In the genomic region with DNA sequence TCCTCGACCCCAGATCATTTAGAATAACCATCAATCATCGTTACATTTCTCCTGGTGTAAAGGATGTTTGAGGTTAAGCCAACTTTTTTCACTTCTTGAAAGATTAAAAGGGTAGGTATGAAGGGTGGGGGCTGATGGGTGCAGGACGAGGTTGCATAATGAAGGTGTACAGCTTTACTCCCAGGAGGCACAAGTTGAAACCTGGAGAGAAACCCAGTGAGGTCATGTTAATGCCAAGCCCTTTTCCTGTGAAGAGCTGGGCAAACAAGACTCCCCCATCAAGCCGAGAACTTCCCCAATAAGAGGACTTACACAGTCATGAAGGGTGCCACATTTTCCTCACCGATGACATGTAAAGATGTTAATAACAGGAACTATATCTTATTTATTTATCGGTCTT, we compare ENCODE assay signal across 38 cellular contexts.
"Had no signal": no experiment of that assay in that cellular context is flagged by ENCODE, and none has a peak within 500 bp of the region (broad histone marks: within the 10 kb centered on the region; RNA-seq: fewer than 3 reads in every experiment).

No MANE protein-coding gene starts in this region.

- H3K27ac Mint-ChIP-seq: activated B cell treated with CpG ODN at 0.5 μM for 24 hours; activated CD4-positive, alpha-beta memory T cell treated with anti-CD3 and anti-CD28 coated beads for 36 hours; activated CD4-positive, alpha-beta T cell treated with anti-CD3 and anti-CD28 coated beads, Interleukin-2, amount 10 ng/mL, durations not matched to agents 24 days and 14 days; activated CD8-positive, alpha-beta T cell treated with anti-CD3 and anti-CD28 coated beads for 36 hours; activated naive CD4-positive, alpha-beta T cell treated with anti-CD3 and anti-CD28 coated beads for 36 hours; activated naive CD4-positive, alpha-beta T cell treated with anti-CD3 and anti-CD28 coated beads, Interleukin-2, amount 50 U/mL, for 72 hours; activated naive CD8-positive, alpha-beta T cell treated with anti-CD3 and anti-CD28 coated beads for 36 hours; activated T-cell treated with anti-CD3 and anti-CD28 coated beads, Interleukin-2, amount 50 U/mL, for 72 hours; activated T-helper 1 cell treated with anti-CD3 and anti-CD28 coated beads, Interleukin-12 subunit alpha, Interleukin-12 subunit beta, Interleukin-2, Interleukin-4 antibody, amounts not matched to agents 30 ng/mL and 10 ng/mL and 1 ng/mL, durations not matched to agents 14 hours and 24 hours and 36 hours; activated T-helper 17 cell treated with anti-CD3 and anti-CD28 coated beads, Interleukin-2, amount 50 U/mL, for 72 hours; T-helper 1 cell treated with Interleukin-12 subunit alpha and Interleukin-12 subunit beta and Interleukin-4 antibody, amounts not matched to agents 30 μg/mL and 1 μg/mL, for 36 hours; T-helper 2 cell treated with Interferon-gamma antibody and Interleukin-4, amounts not matched to agents 5 μg/mL and 100 μg/mL, for 36 hours had no signal

- H3K4me1 Mint-ChIP-seq: activated B cell treated with CpG ODN at 0.5 μM for 24 hours; activated CD4-positive, alpha-beta T cell treated with anti-CD3 and anti-CD28 coated beads, Interleukin-2, amount 10 ng/mL, durations not matched to agents 24 days and 14 days; activated naive CD8-positive, alpha-beta T cell treated with anti-CD3 and anti-CD28 coated beads for 36 hours; activated T-helper 17 cell treated with anti-CD3 and anti-CD28 coated beads, Interleukin-2, amount 50 U/mL, for 72 hours; central memory CD8-positive, alpha-beta T cell had no signal

- H3K9me3 ChIP-seq: adrenal gland, body of pancreas, breast epithelium had no signal

- H3K27ac ChIP-seq: adrenal gland, body of pancreas, brain microvascular endothelial cell, breast epithelium, cardiac muscle cell, VCaP had no signal

- H3K27me3 ChIP-seq: adrenal gland, body of pancreas, brain microvascular endothelial cell, breast epithelium had no signal

- H3K4me1 ChIP-seq: adrenal gland, body of pancreas, breast epithelium had no signal

- DNase-seq: activated B cell treated with CpG ODN at 0.5 μM for 24 hours; activated CD4-positive, alpha-beta memory T cell treated with anti-CD3 and anti-CD28 coated beads for 36 hours; activated CD4-positive, alpha-beta T cell treated with anti-CD3 and anti-CD28 coated beads for 4 hours; activated CD4-positive, alpha-beta T cell treated with anti-CD3 and anti-CD28 coated beads, Interleukin-2, amount 10 ng/mL, durations not matched to agents 24 days and 14 days; activated CD4-positive, alpha-beta T cell treated with anti-CD3 and anti-CD28 coated beads, Interleukin-2, amount 50 U/mL, for 1 hour; activated CD4-positive, alpha-beta T cell treated with anti-CD3 and anti-CD28 coated beads, Interleukin-2, amount 50 U/mL, for 4 hours; activated CD4-positive, CD25-positive, alpha-beta regulatory T cell treated with anti-CD3 and anti-CD28 coated beads, Interleukin-2, amount 50 U/mL, for 72 hours; activated CD8-positive, alpha-beta memory T cell treated with anti-CD3 and anti-CD28 coated beads, Interleukin-2, amount 50 U/mL, for 4 hours; activated CD8-positive, alpha-beta T cell treated with anti-CD3 and anti-CD28 coated beads for 36 hours; activated effector memory CD4-positive, alpha-beta T cell treated with anti-CD3 and anti-CD28 coated beads, Interleukin-2, amount 50 U/mL, for 16 hours; activated gamma-delta T cell treated with Interleukin-2 at 50 U/mL for 16 hours; activated naive CD4-positive, alpha-beta T cell; activated naive CD4-positive, alpha-beta T cell treated with anti-CD3 and anti-CD28 coated beads for 36 hours; activated naive CD4-positive, alpha-beta T cell treated with anti-CD3 and anti-CD28 coated beads, Interleukin-2, amount 50 U/mL, for 16 hours; activated naive CD8-positive, alpha-beta T cell treated with anti-CD3 and anti-CD28 coated beads for 36 hours; activated T-cell treated with anti-CD3 and anti-CD28 coated beads for 4 hours; activated T-cell treated with anti-CD3 and anti-CD28 coated beads, Interleukin-2, amount 50 U/mL, for 1 hour; activated T-cell treated with anti-CD3 and anti-CD28 coated beads, Interleukin-2, amount 50 U/mL, for 4 hours; activated T-cell treated with anti-CD3 and anti-CD28 coated beads, Interleukin-2, amount 50 U/mL, for 72 hours; adrenal gland; amniotic stem cell; aorta; body of pancreas; brain microvascular endothelial cell; caudate nucleus; cerebellar nuclear complex; T-helper 1 cell; T-helper 2 cell; T-helper 9 cell had no signal

- H3K9me3 Mint-ChIP-seq: activated B cell treated with CpG ODN at 0.5 μM for 24 hours; activated CD4-positive, alpha-beta memory T cell treated with anti-CD3 and anti-CD28 coated beads for 36 hours; activated CD8-positive, alpha-beta T cell treated with anti-CD3 and anti-CD28 coated beads for 36 hours; activated naive CD4-positive, alpha-beta T cell treated with anti-CD3 and anti-CD28 coated beads for 36 hours; activated naive CD8-positive, alpha-beta T cell treated with anti-CD3 and anti-CD28 coated beads for 36 hours; activated T-helper 1 cell treated with anti-CD3 and anti-CD28 coated beads, Interleukin-12 subunit alpha, Interleukin-12 subunit beta, Interleukin-2, Interleukin-4 antibody, amounts not matched to agents 30 ng/mL and 10 ng/mL and 1 ng/mL, durations not matched to agents 14 hours and 24 hours and 36 hours; T-helper 2 cell treated with Interferon-gamma antibody and Interleukin-4, amounts not matched to agents 5 μg/mL and 100 μg/mL, for 36 hours had no signal

- H3K27me3 Mint-ChIP-seq: activated B cell treated with CpG ODN at 0.5 μM for 24 hours; activated CD4-positive, alpha-beta memory T cell treated with anti-CD3 and anti-CD28 coated beads for 36 hours; activated CD4-positive, alpha-beta T cell treated with anti-CD3 and anti-CD28 coated beads, Interleukin-2, amount 10 ng/mL, durations not matched to agents 24 days and 14 days; activated naive CD8-positive, alpha-beta T cell treated with anti-CD3 and anti-CD28 coated beads for 36 hours; activated T-helper 17 cell treated with anti-CD3 and anti-CD28 coated beads, Interleukin-2, amount 50 U/mL, for 72 hours; central memory CD8-positive, alpha-beta T cell had no signal

- H3K36me3 Mint-ChIP-seq: activated CD4-positive, alpha-beta memory T cell treated with anti-CD3 and anti-CD28 coated beads for 36 hours; activated naive CD8-positive, alpha-beta T cell treated with anti-CD3 and anti-CD28 coated beads for 36 hours had no signal

- H3K4me3 Mint-ChIP-seq: activated B cell treated with CpG ODN at 0.5 μM for 24 hours; activated CD4-positive, alpha-beta memory T cell treated with anti-CD3 and anti-CD28 coated beads for 36 hours; activated CD4-positive, alpha-beta T cell treated with anti-CD3 and anti-CD28 coated beads, Interleukin-2, amount 10 ng/mL, durations not matched to agents 24 days and 14 days; activated CD8-positive, alpha-beta T cell treated with anti-CD3 and anti-CD28 coated beads for 36 hours; activated naive CD4-positive, alpha-beta T cell treated with anti-CD3 and anti-CD28 coated beads for 36 hours; activated naive CD8-positive, alpha-beta T cell treated with anti-CD3 and anti-CD28 coated beads for 36 hours; activated T-cell treated with anti-CD3 and anti-CD28 coated beads, Interleukin-2, amount 50 U/mL, for 4 hours; activated T-cell treated with anti-CD3 and anti-CD28 coated beads, Interleukin-2, amount 50 U/mL, for 72 hours; activated T-helper 1 cell treated with anti-CD3 and anti-CD28 coated beads, Interleukin-12 subunit alpha, Interleukin-12 subunit beta, Interleukin-2, Interleukin-4 antibody, amounts not matched to agents 30 ng/mL and 10 ng/mL and 1 ng/mL, durations not matched to agents 14 hours and 24 hours and 36 hours; activated T-helper 17 cell treated with anti-CD3 and anti-CD28 coated beads, Interleukin-2, amount 50 U/mL, for 72 hours; central memory CD8-positive, alpha-beta T cell; T-helper 1 cell treated with Interleukin-12 subunit alpha and Interleukin-12 subunit beta and Interleukin-4 antibody, amounts not matched to agents 30 μg/mL and 1 μg/mL, for 36 hours; T-helper 2 cell treated with Interferon-gamma antibody and Interleukin-4, amounts not matched to agents 5 μg/mL and 100 μg/mL, for 36 hours had no signal

- H3K36me3 ChIP-seq: adrenal gland, brain microvascular endothelial cell, breast epithelium, cardiac muscle cell had no signal

- H3K4me3 ChIP-seq: adrenal gland, body of pancreas, breast epithelium, cardiac muscle cell had no signal

- ATAC-seq: activated CD8-positive, alpha-beta T cell treated with anti-CD3 and anti-CD28 coated beads for 36 hours; activated naive CD4-positive, alpha-beta T cell treated with anti-CD3 and anti-CD28 coated beads, Interleukin-2, amount 50 U/mL, for 72 hours; activated T-cell treated with anti-CD3 and anti-CD28 coated beads, Interleukin-2, amount 50 U/mL, for 4 hours; activated T-cell treated with anti-CD3 and anti-CD28 coated beads, Interleukin-2, amount 50 U/mL, for 72 hours; activated T-helper 17 cell treated with anti-CD3 and anti-CD28 coated beads, Interleukin-2, amount 50 U/mL, for 72 hours; body of pancreas had no signal
